Comparison of ENCODE assay signal across 24 cellular contexts in the genomic region with DNA sequence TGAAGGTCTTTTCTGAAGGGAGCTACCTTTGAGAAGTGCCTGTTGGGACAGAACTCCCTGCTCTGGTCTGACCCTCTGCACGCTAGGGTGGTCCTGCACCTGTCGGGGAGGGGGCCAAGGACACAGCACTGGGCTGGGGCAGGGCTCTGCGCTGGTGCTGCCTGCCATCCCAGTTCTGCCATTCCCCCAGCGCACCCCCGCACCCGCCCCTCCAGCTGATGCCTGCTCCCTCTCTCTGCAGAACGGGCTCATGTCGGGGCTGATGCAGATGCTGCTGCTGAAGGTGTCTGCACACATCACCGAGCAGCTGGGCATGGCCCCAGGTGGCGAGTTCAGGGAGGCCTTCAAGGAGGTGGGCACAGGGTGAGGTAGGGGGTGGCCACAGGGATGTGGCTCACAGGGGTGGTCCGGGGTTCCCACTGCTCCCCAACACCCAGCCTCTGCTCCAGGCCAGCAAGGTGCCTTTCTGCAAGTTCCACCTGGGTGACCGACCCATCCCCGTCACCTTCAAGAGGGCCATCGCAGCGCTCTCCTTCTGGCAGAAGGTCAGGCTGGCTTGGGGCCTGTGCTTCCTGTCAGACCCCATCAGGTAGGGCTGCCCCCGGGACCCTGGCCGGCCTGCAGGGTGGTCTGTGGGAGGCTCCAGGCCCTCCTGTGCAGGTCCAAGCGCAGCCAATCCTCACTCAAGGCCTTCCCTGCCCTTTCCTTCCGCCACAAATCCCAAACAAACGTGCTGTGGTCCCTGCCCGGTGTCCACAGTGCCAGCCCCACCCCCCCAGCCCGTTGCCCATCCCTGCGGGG. TPM values are rescaled to one million over a fixed set of nuclear protein-coding genes. Genes with fewer than 3 reads are reported as not detected.
DNase-seq lines count a peak whose midpoint lies in the region; ATAC-seq, FAIRE-seq and TF ChIP-seq lines count a peak whose summit lies in the region.
"Had no signal": no experiment of that assay in that cellular context is flagged by ENCODE, and none has a peak within 500 bp of the region (broad histone marks: within the 10 kb centered on the region; RNA-seq: fewer than 3 reads in every experiment).

No MANE protein-coding gene starts in this region.

- SMC1A ChIA-PET in GM12878 (lab: Charles Lee; ENCODE audit: uncharacterized antibody, unreplicated experiment): no interaction called here

- H3K27ac ChIP-seq in IMR-90 (ENCODE audit: insufficient read depth, low read length) (no peak overlapping the region), GM12878 (ENCODE audit: control insufficient read depth, insufficient read depth) (no peak overlapping the region)
- H3K27ac ChIP-seq: adrenal gland, brain microvascular endothelial cell, pancreas, Peyer's patch, spleen, upper lobe of right lung had no signal

- no peak overlapping the region for H2BK15ac ChIP-seq in IMR-90 (ENCODE audit: low read depth, low read length)

- H3K18ac ChIP-seq in IMR-90 (ENCODE audit: low read depth, low read length): no peak overlapping the region

- no TSS peak for BruUV-seq in IMR-90 (replicated peaks; lab: Mats Ljungman, UMichigan)
- no TSS peak for BruUV-seq in GM12878 (replicated peaks; lab: Mats Ljungman, UMichigan)

- H4K91ac ChIP-seq in IMR-90 (ENCODE audit: insufficient read depth, low read depth, low read length): no peak overlapping the region

- H3K79me2 ChIP-seq in GM12878 (ENCODE audit: control insufficient read depth, insufficient read depth, low read length): peaks cover 30% of the 10 kb centered on the region

- no peak overlapping the region for H2BK5ac ChIP-seq in IMR-90 (ENCODE audit: low read depth, low read length, poor library complexity, severe bottlenecking)

- no peak overlapping the region for H4K5ac ChIP-seq in IMR-90 (ENCODE audit: low read depth, low read length)

- TF ChIP-seq POLR2A in IMR-90 (IDR thresholded peaks at IDR 0.05; ENCODE audit: low read depth, low read length): no peak
- TF ChIP-seq POLR2A in GM12878 (IDR thresholded peaks at IDR 0.05; ENCODE audit: low read depth, low read length): peak; percentile 12; the same call in 1 of the 2 replicates

- no peak for DNase-seq in IMR-90
- DNase-seq in GM12878 (ENCODE audit: low read depth, low spot score): no peak
- no peak for DNase-seq in NCI-H82 (lab: John Stamatoyannopoulos, UW)
- no peak for DNase-seq in HCEC 1CT
- DNase-seq: activated CD4-positive, CD25-positive, alpha-beta regulatory T cell treated with anti-CD3 and anti-CD28 coated beads, Interleukin-2, amount 50 U/mL, for 72 hours; activated CD8-positive, alpha-beta memory T cell treated with anti-CD3 and anti-CD28 coated beads for 24 hours; activated T-cell treated with anti-CD3 and anti-CD28 coated beads, Interleukin-2, amount 50 U/mL, for 1 hour; brain microvascular endothelial cell; CD8-positive, alpha-beta memory T cell; DMS153; islet precursor cell; midbrain; NCI-H1048; NCI-H187; NCI-H2171 treated with DMSO at 0.1 percent for 48 hours; NCI-H524 treated with DMSO at 0.1 percent for 48 hours; Peyer's patch; stimulated activated CD4-positive, alpha-beta T cell treated with anti-CD3 and anti-CD28 coated beads, Interleukin-2, amount 100 ng/mL, for 48 hours; upper lobe of right lung had no signal

- H3K27me3 ChIP-seq in IMR-90 (ENCODE audit: control insufficient read depth, insufficient read depth, low read length) (no peaks in the 10 kb centered on the region), GM12878 (replicated peaks in 1 of 2; ENCODE audit: control insufficient read depth in 2 of 2, insufficient read depth in 2 of 2, low read length in 1 of 2) (no peaks in the 10 kb centered on the region)
- H3K27me3 ChIP-seq: adrenal gland, brain microvascular endothelial cell, pancreas, Peyer's patch, spleen, upper lobe of right lung had no signal

- in situ Hi-C loops in IMR-90 (cut with MboI; ENCODE audit: low sequenced_read_pairs): no loop called here
- in situ Hi-C loops in GM12878 (cut with MboI): no loop called here

- H3K4me1 ChIP-seq in IMR-90 (ENCODE audit: control insufficient read depth, insufficient read depth, low read length) (peaks cover 2% of the 10 kb centered on the region; the same call in 1 of the 2 replicates), GM12878 (ENCODE audit: control insufficient read depth, insufficient read depth, low read length) (peaks cover 37% of the 10 kb centered on the region)

- H2AK5ac ChIP-seq in IMR-90 (ENCODE audit: low read depth, low read length): no peak overlapping the region

- H3K4ac ChIP-seq in IMR-90 (ENCODE audit: low read depth, low read length): no peak overlapping the region

- CTCF ChIA-PET in IMR-90 (lab: Yijun Ruan, JAX) (no interaction called here), GM12878 (lab: Yijun Ruan, JAX) (interaction anchor here (1.2 kb wide), 1 partner anchor 24 kb away, joined by 3 read pairs; no protein-coding TSS in a partner anchor)

- dilution Hi-C loops in IMR-90 (cut with HindIII; ENCODE audit: low sequenced_read_pairs, unreplicated experiment): no loop called here

- H2AK9ac ChIP-seq in IMR-90 (replicated peaks; ENCODE audit: low read depth, low read length, poor library complexity): peak overlapping the region; percentile 28

- H3K14ac ChIP-seq in IMR-90 (replicated peaks; ENCODE audit: low read depth, low read length): no peak overlapping the region

- TF ChIP-seq EP300 in GM12878 (IDR thresholded peaks at IDR 0.05; ENCODE audit: borderline replicate concordance in 1 of 2, control insufficient read depth in 1 of 2, low read depth in 2 of 2, low read length in 2 of 2): no peak

- no peak for FAIRE-seq in GM12878 (lab: Jason Lieb, UNC)
- FAIRE-seq: pancreas had no signal

- RAD21 ChIA-PET in GM12878 (lab: Charles Lee; ENCODE audit: unreplicated experiment): interaction anchor here (1.5 kb wide), 1 partner anchor 10 kb away, joined by 3 read pairs; no protein-coding TSS in a partner anchor

- H3K4me3 ChIP-seq in IMR-90 (ENCODE audit: insufficient read depth, low read depth, low read length) (no peak overlapping the region), GM12878 (no peak overlapping the region)
- H3K4me3 ChIP-seq: adrenal gland, pancreas, Peyer's patch, spleen, upper lobe of right lung had no signal

- TF ChIP-seq CTCF in IMR-90 (conservative IDR thresholded peaks at IDR 0.05; ENCODE audit: low read depth, low read length): no peak
- no peak for TF ChIP-seq CTCF in GM12878 (IDR thresholded peaks at IDR 0.05 in 2 of 3, conservative IDR thresholded peaks at IDR 0.05 in 1 of 3; ENCODE audit: control insufficient read depth in 2 of 3, extremely low read depth in 1 of 3, insufficient read depth in 1 of 3, low read depth in 3 of 3, low read length in 3 of 3)

- 0 out of 2 replicates have a peak, but pooled peaks cover 2% of the 10 kb centered on the region for H3K9me1 ChIP-seq in IMR-90 (ENCODE audit: insufficient read depth, low read length)

- 78% methylated on average over 10 of the region's 23 CpGs; no CpG with 5 or more reads in 1 of the 2 experiments for WGBS in IMR-90 (ENCODE audit: extremely low coverage in 2 of 2, insufficient read length in 1 of 2), 2 experiments
- WGBS in GM12878 (ENCODE audit: insufficient coverage, insufficient replicate concordance, low lambda C conversion rate, missing lambda C conversion rate): 71% methylated on average over 12 of the region's 23 CpGs

- H3K9me3 ChIP-seq in IMR-90 (ENCODE audit: control insufficient read depth, insufficient read depth, low read length) (no peaks in the 10 kb centered on the region), GM12878 (replicated peaks; ENCODE audit: control insufficient read depth, insufficient read depth, low read length) (no peaks in the 10 kb centered on the region)
- H3K9me3 ChIP-seq: adrenal gland, pancreas, Peyer's patch, spleen, upper lobe of right lung had no signal

- TF ChIP-seq RAD21 in IMR-90 (IDR thresholded peaks at IDR 0.05; ENCODE audit: low read length) (no peak), GM12878 (IDR thresholded peaks at IDR 0.05; ENCODE audit: insufficient read depth, low read depth, low read length) (no peak)

- POLR2A ChIA-PET in IMR-90 (lab: Charles Lee; ENCODE audit: unreplicated experiment) (interaction anchor here (0.6 kb wide), 1 partner anchor 20 kb away, joined by 3 read pairs; no protein-coding TSS in a partner anchor), GM12878 (lab: Charles Lee) (no interaction called here)

- intact Hi-C loops in IMR-90 (cut with micrococcal nuclease): no loop called here
- intact Hi-C loops in GM12878 (cut with micrococcal nuclease; ENCODE audit: unreplicated experiment): loop anchor here (10.0 kb wide), 1 partner anchor 262 kb away; no protein-coding TSS in a partner anchor

- no peak for ATAC-seq in IMR-90 (ENCODE audit: low read depth)
- no peak for ATAC-seq in GM12878
- ATAC-seq: natural killer cell treated with Interleukin-12 subunit alpha and Interleukin-12 subunit beta and Interleukin-15 and Interleukin-18, amount 100 ng/mL, for 72 hours; pancreas; stimulated activated effector memory CD8-positive, alpha-beta T cell treated with anti-CD3 and anti-CD28 coated beads, Interleukin-12 subunit alpha, Interleukin-12 subunit beta, amount 100 ng/mL, for 72 hours; upper lobe of right lung had no signal

- H2BK120ac ChIP-seq in IMR-90 (ENCODE audit: low read depth, low read length): no peak overlapping the region

- H3K4me2 ChIP-seq in IMR-90 (ENCODE audit: low read depth, low read length) (no peak overlapping the region), GM12878 (ENCODE audit: control insufficient read depth, insufficient read depth) (no peak overlapping the region)

- peaks cover 14 to 32% of the 10 kb centered on the region in 2 experiments for H3K79me1 ChIP-seq in IMR-90 (ENCODE audit: low read depth in 1 of 2, low read length in 2 of 2)

- H3K9ac ChIP-seq in IMR-90 (ENCODE audit: low read depth, low read length): no peak overlapping the region
- no peak overlapping the region for H3K9ac ChIP-seq in GM12878 (ENCODE audit: control insufficient read depth, insufficient read depth, low read length)

- no peak overlapping the region for H2BK20ac ChIP-seq in IMR-90 (ENCODE audit: low read depth, low read length)

- no peak overlapping the region for H4K8ac ChIP-seq in IMR-90 (ENCODE audit: low read depth in 2 of 2, low read length in 2 of 2)

- H3K36me3 ChIP-seq in IMR-90 (ENCODE audit: control insufficient read depth, insufficient read depth, low read length) (peaks cover 34% of the 10 kb centered on the region), GM12878 (ENCODE audit: control insufficient read depth in 2 of 2, insufficient read depth in 2 of 2, low read length in 1 of 2) (peaks cover 0 to 45% of the 10 kb centered on the region in 2 experiments; a peak in 3 of 4 replicates)

- no peak overlapping the region for H2AFZ ChIP-seq in IMR-90 (replicated peaks; ENCODE audit: low read length, poor library complexity)
- H2AFZ ChIP-seq in GM12878 (ENCODE audit: control insufficient read depth, low read depth, low read length): no peak overlapping the region

- H4K20me1 ChIP-seq in IMR-90 (ENCODE audit: insufficient read depth, low read length): peaks cover 16% of the 10 kb centered on the region
- H4K20me1 ChIP-seq in GM12878 (ENCODE audit: control insufficient read depth, insufficient read depth): no peaks in the 10 kb centered on the region

- no peak overlapping the region for H3K23ac ChIP-seq in IMR-90 (ENCODE audit: low read depth, low read length)

- no peak overlapping the region for H3K56ac ChIP-seq in IMR-90 (ENCODE audit: extremely low read depth, insufficient read depth, low read length)

RNA-seq across cellular contexts. Expression of gene SELENOO, which starts 3.6 kb away (rescaled TPM):
- 10.3 and 10.4 TPM in 2 replicates for total RNA-seq in IMR-90 (2012; rRNA removed)
- polyA plus RNA-seq in IMR-90 (2012; rRNA removed): 21.4 and 22.9 TPM in 2 replicates
- 16.7 and 25.0 TPM in 2 replicates for polyA plus RNA-seq in IMR-90 (2012; cell fraction: cytosol; rRNA removed)
- polyA plus RNA-seq in IMR-90 (2012; cell fraction: nucleus; rRNA removed; ENCODE audit: low replicate concordance): 94.1 and 274 TPM in 2 replicates
- 8.6 and 12.9 TPM in 2 replicates for total RNA-seq in GM12878 (2013; cell fraction: nucleolus; rRNA removed)
- 19.8 and 23.3 TPM in 2 replicates for total RNA-seq in GM12878 (2014; rRNA removed)
- 4.1 and 4.3 TPM in 2 replicates for total RNA-seq in GM12878 (2014; rRNA removed; fragmentation: Illumina TruSeq; extraction: Trizol)
- total RNA-seq in GM12878 (2021): 18.1 and 21.7 TPM in 2 replicates
- polyA plus RNA-seq in GM12878 (2011; ENCODE audit: low read depth): 4.5 TPM
- 3.2 and 7.6 TPM in 2 replicates for polyA plus RNA-seq in GM12878 (2011; rRNA removed)
- polyA plus RNA-seq in GM12878 (2011; cell fraction: cytosol; rRNA removed): 13.6 and 22.1 TPM in 2 replicates
- 54.5 and 73.7 TPM in 2 replicates for polyA plus RNA-seq in GM12878 (2011; cell fraction: nucleus; rRNA removed)
- 15.2 and 16.0 TPM in 2 replicates for polyA plus RNA-seq in GM12878 (2012)
- 0.16 and 2.4 TPM in 2 replicates for polyA plus RNA-seq in GM12878 (2014; fragmentation: Illumina TruSeq; extraction: Trizol)
- polyA plus RNA-seq in GM12878 (2014; fragmentation: Nextera tagmentation; extraction: Ambion mirVana): 1 to 10 TPM in 1 of 2 experiments, under 1 TPM in 1; 0.42 to 1.4 TPM
- 20.3 and 28.2 TPM in 2 replicates for polyA plus RNA-seq in GM12878 (2014; rRNA removed)
- 1 to 10 TPM; 2.1 to 2.3 TPM for polyA plus RNA-seq in GM12878 (2016; fragmentation: Nextera tagmentation; extraction: Ambion mirVana)
- polyA minus RNA-seq in GM12878 (2011; rRNA and poly(A)+ RNA removed): 5.2 and 11.2 TPM in 2 replicates
- 3.5 and 3.7 TPM in 2 replicates for polyA minus RNA-seq in GM12878 (2011; cell fraction: cytosol; rRNA and poly(A)+ RNA removed)
- polyA minus RNA-seq in GM12878 (2011; cell fraction: nucleus; rRNA and poly(A)+ RNA removed): 5.3 and 7.7 TPM in 2 replicates

RNA-seq across cellular contexts. Expression of gene TRABD, which starts 11.5 kb away (rescaled TPM):
- total RNA-seq in IMR-90 (2012; rRNA removed): 13.4 and 13.9 TPM in 2 replicates
- 42.7 and 45.3 TPM in 2 replicates for polyA plus RNA-seq in IMR-90 (2012; rRNA removed)
- 32.3 and 48.5 TPM in 2 replicates for polyA plus RNA-seq in IMR-90 (2012; cell fraction: cytosol; rRNA removed)
- polyA plus RNA-seq in IMR-90 (2012; cell fraction: nucleus; rRNA removed; ENCODE audit: low replicate concordance): 188 and 434 TPM in 2 replicates
- total RNA-seq in GM12878 (2013; cell fraction: nucleolus; rRNA removed): 46.9 and 56.0 TPM in 2 replicates
- 60.8 and 83.1 TPM in 2 replicates for total RNA-seq in GM12878 (2014; rRNA removed)
- 15.6 and 18.4 TPM in 2 replicates for total RNA-seq in GM12878 (2014; rRNA removed; fragmentation: Illumina TruSeq; extraction: Trizol)
- 111 and 116 TPM in 2 replicates for total RNA-seq in GM12878 (2021)
- polyA plus RNA-seq in GM12878 (2011; ENCODE audit: low read depth): 24.6 TPM
- 15.5 and 33.0 TPM in 2 replicates for polyA plus RNA-seq in GM12878 (2011; rRNA removed)
- 51.3 and 72.8 TPM in 2 replicates for polyA plus RNA-seq in GM12878 (2011; cell fraction: cytosol; rRNA removed)
- polyA plus RNA-seq in GM12878 (2011; cell fraction: nucleus; rRNA removed): 268 and 321 TPM in 2 replicates
- 77.8 and 82.8 TPM in 2 replicates for polyA plus RNA-seq in GM12878 (2012)
- 0.93 and 9.0 TPM in 2 replicates for polyA plus RNA-seq in GM12878 (2014; fragmentation: Illumina TruSeq; extraction: Trizol)
- polyA plus RNA-seq in GM12878 (2014; fragmentation: Nextera tagmentation; extraction: Ambion mirVana): 1 to 10 TPM in 1 of 2 experiments, under 1 TPM in 1; 0.43 to 2.2 TPM
- 106 and 125 TPM in 2 replicates for polyA plus RNA-seq in GM12878 (2014; rRNA removed)
- 100 to 1,000 TPM in 1 of 2 experiments, 10 to 100 TPM in 1; 93.4 to 109 TPM for polyA plus RNA-seq in GM12878 (2016; fragmentation: Nextera tagmentation; extraction: Ambion mirVana)
- 19.8 and 41.7 TPM in 2 replicates for polyA minus RNA-seq in GM12878 (2011; rRNA and poly(A)+ RNA removed)
- polyA minus RNA-seq in GM12878 (2011; cell fraction: cytosol; rRNA and poly(A)+ RNA removed): 20.7 and 20.9 TPM in 2 replicates
- 23.6 and 31.1 TPM in 2 replicates for polyA minus RNA-seq in GM12878 (2011; cell fraction: nucleus; rRNA and poly(A)+ RNA removed)

RNA-seq across cellular contexts. Expression of gene PANX2, which starts 26.7 kb away (rescaled TPM):
- total RNA-seq in IMR-90 (2012; rRNA removed): under 0.01 and 0.18 TPM in 2 replicates
- 1.3 and 1.7 TPM in 2 replicates for polyA plus RNA-seq in IMR-90 (2012; rRNA removed)
- 1.6 and 3.8 TPM in 2 replicates for polyA plus RNA-seq in IMR-90 (2012; cell fraction: cytosol; rRNA removed)
- polyA plus RNA-seq in IMR-90 (2012; cell fraction: nucleus; rRNA removed; ENCODE audit: low replicate concordance): 7.1 and 11.4 TPM in 2 replicates
- total RNA-seq in GM12878 (2013; cell fraction: nucleolus; rRNA removed): 0.35 and 0.44 TPM in 2 replicates
- total RNA-seq in GM12878 (2014; rRNA removed): 0.17 TPM in 1 of 2 replicates, not detected in the other
- total RNA-seq in GM12878 (2014; rRNA removed; fragmentation: Illumina TruSeq; extraction: Trizol): 0.04 TPM in 1 of 2 replicates, not detected in the other
- 0.32 and 0.44 TPM in 2 replicates for total RNA-seq in GM12878 (2021)
- 0.18 TPM for polyA plus RNA-seq in GM12878 (2011; ENCODE audit: low read depth)
- 0.04 TPM in 1 of 2 replicates, not detected in the other for polyA plus RNA-seq in GM12878 (2011; rRNA removed)
- polyA plus RNA-seq in GM12878 (2011; cell fraction: cytosol; rRNA removed): 0.07 and 0.08 TPM in 2 replicates
- polyA plus RNA-seq in GM12878 (2011; cell fraction: nucleus; rRNA removed): 0.63 and 0.73 TPM in 2 replicates
- polyA plus RNA-seq in GM12878 (2012): 0.80 TPM in 2 replicates
- polyA plus RNA-seq in GM12878 (2014; fragmentation: Illumina TruSeq; extraction: Trizol): not detected in 2 replicates
- not detected for polyA plus RNA-seq in GM12878 (2014; fragmentation: Nextera tagmentation; extraction: Ambion mirVana)
- polyA plus RNA-seq in GM12878 (2014; rRNA removed): 0.19 and 0.37 TPM in 2 replicates
- polyA plus RNA-seq in GM12878 (2016; fragmentation: Nextera tagmentation; extraction: Ambion mirVana): not detected
- polyA minus RNA-seq in GM12878 (2011; rRNA and poly(A)+ RNA removed): 0.15 TPM in 1 of 2 replicates, not detected in the other
- polyA minus RNA-seq in GM12878 (2011; cell fraction: cytosol; rRNA and poly(A)+ RNA removed): 0.31 TPM in 1 of 2 replicates, not detected in the other
- not detected in 2 replicates for polyA minus RNA-seq in GM12878 (2011; cell fraction: nucleus; rRNA and poly(A)+ RNA removed)
- polyA plus RNA-seq: CD8-positive, alpha-beta memory T cell had no signal

RNA-seq across cellular contexts. Expression of gene TUBGCP6, which starts 47.6 kb away (rescaled TPM):
- total RNA-seq in IMR-90 (2012; rRNA removed): 10.0 and 10.8 TPM in 2 replicates
- 28.6 and 30.9 TPM in 2 replicates for polyA plus RNA-seq in IMR-90 (2012; rRNA removed)
- polyA plus RNA-seq in IMR-90 (2012; cell fraction: cytosol; rRNA removed): 7.5 and 13.6 TPM in 2 replicates
- polyA plus RNA-seq in IMR-90 (2012; cell fraction: nucleus; rRNA removed; ENCODE audit: low replicate concordance): 185 and 466 TPM in 2 replicates
- 117 and 138 TPM in 2 replicates for total RNA-seq in GM12878 (2013; cell fraction: nucleolus; rRNA removed)
- 29.8 and 31.1 TPM in 2 replicates for total RNA-seq in GM12878 (2014; rRNA removed)
- total RNA-seq in GM12878 (2014; rRNA removed; fragmentation: Illumina TruSeq; extraction: Trizol): 9.7 and 10.4 TPM in 2 replicates
- total RNA-seq in GM12878 (2021): 33.3 and 41.4 TPM in 2 replicates
- 14.9 TPM for polyA plus RNA-seq in GM12878 (2011; ENCODE audit: low read depth)
- 7.7 and 16.1 TPM in 2 replicates for polyA plus RNA-seq in GM12878 (2011; rRNA removed)
- 16.2 and 26.4 TPM in 2 replicates for polyA plus RNA-seq in GM12878 (2011; cell fraction: cytosol; rRNA removed)
- 370 and 394 TPM in 2 replicates for polyA plus RNA-seq in GM12878 (2011; cell fraction: nucleus; rRNA removed)
- polyA plus RNA-seq in GM12878 (2012): 31.4 and 32.3 TPM in 2 replicates
- 5.7 and 9.6 TPM in 2 replicates for polyA plus RNA-seq in GM12878 (2014; fragmentation: Illumina TruSeq; extraction: Trizol)
- polyA plus RNA-seq in GM12878 (2014; fragmentation: Nextera tagmentation; extraction: Ambion mirVana): 1 to 10 TPM in 1 of 2 experiments, under 1 TPM in 1; 0.74 to 2.0 TPM
- 35.5 and 42.2 TPM in 2 replicates for polyA plus RNA-seq in GM12878 (2014; rRNA removed)
- 10 to 100 TPM; 22.8 to 23.0 TPM for polyA plus RNA-seq in GM12878 (2016; fragmentation: Nextera tagmentation; extraction: Ambion mirVana)
- polyA minus RNA-seq in GM12878 (2011; rRNA and poly(A)+ RNA removed): 13.4 and 15.0 TPM in 2 replicates
- 10.2 and 10.4 TPM in 2 replicates for polyA minus RNA-seq in GM12878 (2011; cell fraction: cytosol; rRNA and poly(A)+ RNA removed)
- 32.4 and 44.1 TPM in 2 replicates for polyA minus RNA-seq in GM12878 (2011; cell fraction: nucleus; rRNA and poly(A)+ RNA removed)

RNA-seq across cellular contexts. Expression of gene HDAC10, which starts 53.9 kb away (rescaled TPM):
- total RNA-seq in IMR-90 (2012; rRNA removed) (3.6 and 3.9 TPM in 2 replicates), GM12878 (2014; rRNA removed) (13.8 and 20.5 TPM in 2 replicates), GM12878 (2014; rRNA removed; fragmentation: Illumina TruSeq; extraction: Trizol) (3.9 and 5.1 TPM in 2 replicates), GM12878 (2021) (42.4 and 48.6 TPM in 2 replicates)
- polyA plus RNA-seq in IMR-90 (2012; rRNA removed) (35.2 and 35.7 TPM in 2 replicates), GM12878 (2011; rRNA removed) (4.4 and 7.9 TPM in 2 replicates), GM12878 (2014; fragmentation: Illumina TruSeq; extraction: Trizol) (1.2 and 4.3 TPM in 2 replicates), GM12878 (2014; fragmentation: Nextera tagmentation; extraction: Ambion mirVana) (under 1 TPM; 0.26 to 0.51 TPM), GM12878 (2014; rRNA removed) (42.3 and 51.7 TPM in 2 replicates), GM12878 (2016; fragmentation: Nextera tagmentation; extraction: Ambion mirVana) (1 to 10 TPM; 4.5 to 5.0 TPM)
- polyA plus RNA-seq in IMR-90 (2012; cell fraction: cytosol; rRNA removed): 18.7 and 22.6 TPM in 2 replicates
- polyA plus RNA-seq in IMR-90 (2012; cell fraction: nucleus; rRNA removed; ENCODE audit: low replicate concordance): 264 and 926 TPM in 2 replicates
- total RNA-seq in GM12878 (2013; cell fraction: nucleolus; rRNA removed): 111 and 138 TPM in 2 replicates
- 19.5 TPM for polyA plus RNA-seq in GM12878 (2011; ENCODE audit: low read depth)
- 6.1 and 11.1 TPM in 2 replicates for polyA plus RNA-seq in GM12878 (2011; cell fraction: cytosol; rRNA removed)
- polyA plus RNA-seq in GM12878 (2011; cell fraction: nucleus; rRNA removed): 298 and 323 TPM in 2 replicates
- polyA plus RNA-seq in GM12878 (2012): 62.3 and 69.8 TPM in 2 replicates
- 9.3 and 15.4 TPM in 2 replicates for polyA minus RNA-seq in GM12878 (2011; rRNA and poly(A)+ RNA removed)
- polyA minus RNA-seq in GM12878 (2011; cell fraction: cytosol; rRNA and poly(A)+ RNA removed): 11.4 and 11.5 TPM in 2 replicates
- 51.5 and 73.5 TPM in 2 replicates for polyA minus RNA-seq in GM12878 (2011; cell fraction: nucleus; rRNA and poly(A)+ RNA removed)
